8 cellular contexts compared by ENCODE assay signal in genomic region chr21:42973309-42973990, GRCh38. TPM values are rescaled to one million over a fixed set of nuclear protein-coding genes. Genes with fewer than 3 reads are reported as not detected.
DNase-seq lines count a peak whose midpoint lies in the region; ATAC-seq, FAIRE-seq and TF ChIP-seq lines count a peak whose summit lies in the region.

No MANE protein-coding gene starts in this region.

- TF ChIP-seq RAD21 in SK-N-SH (IDR thresholded peaks at IDR 0.05; ENCODE audit: low read length) = no peak

- H3K27me3 ChIP-seq in SK-N-SH (ENCODE audit: insufficient read depth) (no peaks in the 10 kb centered on the region), iPS-18a (ENCODE audit: control insufficient read depth, insufficient read depth, low read length) (no peaks in the 10 kb centered on the region)

- H3K27ac ChIP-seq in SK-N-SH (ENCODE audit: low read depth in 2 of 2, low read length in 1 of 2) (peak overlapping the region; percentile 61 to 86; a peak in 3 of 4 replicates), iPS-18a (ENCODE audit: low read length) (peak overlapping the region; percentile 78)

- H3K27ac Mint-ChIP-seq in activated CD4-positive, alpha-beta memory T cell treated with anti-CD3 and anti-CD28 coated beads for 36 hours = peak overlapping the region; percentile 82
- H3K27ac Mint-ChIP-seq in stimulated activated naive CD8-positive, alpha-beta T cell treated with anti-CD3 and anti-CD28 coated beads, Interleukin-15, amount 100 ng/mL, for 72 hours = peak overlapping the region; percentile 92 to 98

- H4K20me1 ChIP-seq in SK-N-SH (ENCODE audit: insufficient read depth) = no peaks in the 10 kb centered on the region

- H3K9ac ChIP-seq in SK-N-SH (peak overlapping the region; percentile 81), iPS-18a (ENCODE audit: low read length) (peak overlapping the region; percentile 52)

- H3K36me3 ChIP-seq in SK-N-SH (replicated peaks in 1 of 2; ENCODE audit: control insufficient read depth in 1 of 2, insufficient read depth in 2 of 2, low read length in 1 of 2) (peaks cover 0 to 7% of the 10 kb centered on the region in 2 experiments), iPS-18a (ENCODE audit: control insufficient read depth, low read depth, low read length) (peaks cover 14% of the 10 kb centered on the region)

- ATAC-seq in SK-N-SH treated with all-trans-retinoic acid at 6 μM for 48 hours = no peak
- no peak for ATAC-seq in stimulated activated naive CD8-positive, alpha-beta T cell treated with anti-CD3 and anti-CD28 coated beads, Interleukin-15, amount 100 ng/mL, for 72 hours
- no peak for ATAC-seq in esophagus mucosa

- peaks cover 0 to 9% of the 10 kb centered on the region in 2 experiments; a peak in 1 of 4 replicates for H3K4me1 ChIP-seq in SK-N-SH (ENCODE audit: control insufficient read depth in 1 of 2, insufficient read depth in 2 of 2, low read depth in 1 of 2, low read length in 1 of 2)
- H3K4me1 ChIP-seq in iPS-18a (ENCODE audit: control insufficient read depth, low read depth, low read length) = peaks cover 40% of the 10 kb centered on the region

- peak overlapping the region; percentile 55 to 82 for H3K4me3 ChIP-seq in SK-N-SH (ENCODE audit: low read depth in 2 of 2, low read length in 1 of 2)
- peak overlapping the region; percentile 49 for H3K4me3 ChIP-seq in iPS-18a (ENCODE audit: low read length)

- WGBS in SK-N-SH (ENCODE audit: low lambda C conversion rate) = 90% methylated on average over 12 of the region's 19 CpGs

- DNase-seq in SK-N-SH = no peak
- no peak for DNase-seq in activated CD4-positive, alpha-beta memory T cell treated with anti-CD3 and anti-CD28 coated beads for 36 hours
- DNase-seq in stimulated activated naive CD8-positive, alpha-beta T cell treated with anti-CD3 and anti-CD28 coated beads, Interleukin-15, amount 100 ng/mL, for 72 hours = peak in 1 of 2 donors; percentile 15
- DNase-seq in HTR-8/SVneo (ENCODE audit: insufficient read length, low spot score) = no peak
- DNase-seq in NCI-H526 treated with DMSO at 0.1 percent for 48 hours (lab: John Stamatoyannopoulos, UW) = no peak

- peak overlapping the region; percentile 99 for H2AFZ ChIP-seq in SK-N-SH (ENCODE audit: low read depth)

- CTCF ChIA-PET in SK-N-SH (lab: Yijun Ruan, JAX) = no interaction called here
- CTCF ChIA-PET in activated CD4-positive, alpha-beta memory T cell treated with anti-CD3 and anti-CD28 coated beads for 36 hours (lab: Charles Lee) = interaction anchor here (1.2 kb wide), 1 partner anchor 50 kb away, joined by 3 read pairs; no protein-coding TSS in a partner anchor

- H3K9me3 ChIP-seq in SK-N-SH = 0 out of 2 replicates have a peak, but pooled peaks cover 4% of the 10 kb centered on the region
- H3K9me3 ChIP-seq in iPS-18a (ENCODE audit: control insufficient read depth, low read depth, low read length) = no peaks in the 10 kb centered on the region

- peaks cover 2% of the 10 kb centered on the region for H3K36me3 Mint-ChIP-seq in activated CD4-positive, alpha-beta memory T cell treated with anti-CD3 and anti-CD28 coated beads for 36 hours

- intact Hi-C loops in activated CD4-positive, alpha-beta memory T cell treated with anti-CD3 and anti-CD28 coated beads for 36 hours (cut with micrococcal nuclease) = no loop called here

- no peaks in the 10 kb centered on the region for H3K9me3 Mint-ChIP-seq in activated CD4-positive, alpha-beta memory T cell treated with anti-CD3 and anti-CD28 coated beads for 36 hours
- no peaks in the 10 kb centered on the region for H3K9me3 Mint-ChIP-seq in stimulated activated naive CD8-positive, alpha-beta T cell treated with anti-CD3 and anti-CD28 coated beads, Interleukin-15, amount 100 ng/mL, for 72 hours

- H3K4me2 ChIP-seq in SK-N-SH = peak overlapping the region; percentile 98

- TF ChIP-seq EP300 in SK-N-SH (IDR thresholded peaks at IDR 0.05; ENCODE audit: borderline replicate concordance in 1 of 2, low read depth in 1 of 2, low read length in 1 of 2) = no peak

- no peak for FAIRE-seq in HTR-8/SVneo (lab: Jason Lieb, UNC)

- peaks cover 3% of the 10 kb centered on the region for H3F3A ChIP-seq in SK-N-SH (replicated peaks; ENCODE audit: insufficient read depth)

- POLR2A ChIA-PET in SK-N-SH (lab: Yijun Ruan, JAX) = interaction anchor here (1.0 to 1.3 kb wide), 2 partner anchors 81 to 686 kb away, joined by 3 read pairs; partner anchors contain the start of genes HSF2BP and RRP1B
- POLR2A ChIA-PET in activated CD4-positive, alpha-beta memory T cell treated with anti-CD3 and anti-CD28 coated beads for 36 hours (lab: Charles Lee) = interaction anchor here (0.6 to 2.1 kb wide), 4 partner anchors 14 to 95 kb away, joined by 3 to 9 read pairs (median 4); partner anchors contain the start of gene NDUFV3

- TF ChIP-seq CTCF in SK-N-SH (IDR thresholded peaks at IDR 0.05) = no peak

- peaks cover 29% of the 10 kb centered on the region for H3K79me2 ChIP-seq in SK-N-SH (ENCODE audit: insufficient read depth)

- no peaks in the 10 kb centered on the region for H3K27me3 Mint-ChIP-seq in activated CD4-positive, alpha-beta memory T cell treated with anti-CD3 and anti-CD28 coated beads for 36 hours
- H3K27me3 Mint-ChIP-seq in stimulated activated naive CD8-positive, alpha-beta T cell treated with anti-CD3 and anti-CD28 coated beads, Interleukin-15, amount 100 ng/mL, for 72 hours = no peaks in the 10 kb centered on the region

- H3K9me2 ChIP-seq in SK-N-SH = no peaks in the 10 kb centered on the region

- H3K4me3 Mint-ChIP-seq in activated CD4-positive, alpha-beta memory T cell treated with anti-CD3 and anti-CD28 coated beads for 36 hours = peak overlapping the region; percentile 67
- H3K4me3 Mint-ChIP-seq in stimulated activated naive CD8-positive, alpha-beta T cell treated with anti-CD3 and anti-CD28 coated beads, Interleukin-15, amount 100 ng/mL, for 72 hours = peak overlapping the region; percentile 73 to 80

- peaks cover 29% of the 10 kb centered on the region for H3K4me1 Mint-ChIP-seq in activated CD4-positive, alpha-beta memory T cell treated with anti-CD3 and anti-CD28 coated beads for 36 hours (ENCODE audit: low read depth)
- peaks cover 30% of the 10 kb centered on the region for H3K4me1 Mint-ChIP-seq in stimulated activated naive CD8-positive, alpha-beta T cell treated with anti-CD3 and anti-CD28 coated beads, Interleukin-15, amount 100 ng/mL, for 72 hours

TF ChIP-seq in SK-N-SH treated with all-trans-retinoic acid at 6 μM for 48 hours, 23 proteins besides CTCF, POLR2A, EP300 and RAD21:
- no peak for TF ChIP-seq OSR1 (CRISPR knock-in tag; IDR thresholded peaks at IDR 0.05)
- TF ChIP-seq ISL1 (CRISPR knock-in tag; IDR thresholded peaks at IDR 0.05) = no peak
- no peak for TF ChIP-seq ARNTL (CRISPR knock-in tag; IDR thresholded peaks at IDR 0.05; ENCODE audit: borderline replicate concordance, low read depth)
- no peak for TF ChIP-seq SNAI2 (CRISPR knock-in tag; IDR thresholded peaks at IDR 0.05)
- no peak for TF ChIP-seq TSHZ2 (CRISPR knock-in tag; IDR thresholded peaks at IDR 0.05)
- no peak for TF ChIP-seq CSDC2 (CRISPR knock-in tag; IDR thresholded peaks at IDR 0.05)
- no peak for TF ChIP-seq PPARA (CRISPR knock-in tag; IDR thresholded peaks at IDR 0.05; ENCODE audit: borderline replicate concordance)

RNA-seq across cellular contexts. Expression of gene PKNOX1, which starts 0.9 kb away (rescaled TPM):
- 17.8 and 21.7 TPM in 2 replicates for polyA plus RNA-seq in SK-N-SH (2012; rRNA removed)
- polyA plus RNA-seq in SK-N-SH (2012; cell fraction: cytosol; rRNA removed) = 11.2 and 19.4 TPM in 2 replicates
- 18.7 and 20.5 TPM in 2 replicates for polyA plus RNA-seq in SK-N-SH (2012; cell fraction: nucleus; rRNA removed)
- total RNA-seq in activated CD4-positive, alpha-beta memory T cell treated with anti-CD3 and anti-CD28 coated beads for 36 hours = 10 to 100 TPM; 16.9 to 18.0 TPM
- 12.1 TPM for total RNA-seq in esophagus mucosa

RNA-seq across cellular contexts. Expression of gene ERVH48-1, which starts 48.0 kb away (rescaled TPM):
- not detected in 2 replicates for polyA plus RNA-seq in SK-N-SH (2012; rRNA removed)
- polyA plus RNA-seq in SK-N-SH (2012; cell fraction: cytosol; rRNA removed) = not detected in 2 replicates
- not detected in 2 replicates for polyA plus RNA-seq in SK-N-SH (2012; cell fraction: nucleus; rRNA removed)
- under 1 TPM in 1 of 2 experiments, not detected in 1; 0.07 TPM for total RNA-seq in activated CD4-positive, alpha-beta memory T cell treated with anti-CD3 and anti-CD28 coated beads for 36 hours
- total RNA-seq in esophagus mucosa = not detected
